1 cellular context compared by ENCODE assay signal in the genomic region with DNA sequence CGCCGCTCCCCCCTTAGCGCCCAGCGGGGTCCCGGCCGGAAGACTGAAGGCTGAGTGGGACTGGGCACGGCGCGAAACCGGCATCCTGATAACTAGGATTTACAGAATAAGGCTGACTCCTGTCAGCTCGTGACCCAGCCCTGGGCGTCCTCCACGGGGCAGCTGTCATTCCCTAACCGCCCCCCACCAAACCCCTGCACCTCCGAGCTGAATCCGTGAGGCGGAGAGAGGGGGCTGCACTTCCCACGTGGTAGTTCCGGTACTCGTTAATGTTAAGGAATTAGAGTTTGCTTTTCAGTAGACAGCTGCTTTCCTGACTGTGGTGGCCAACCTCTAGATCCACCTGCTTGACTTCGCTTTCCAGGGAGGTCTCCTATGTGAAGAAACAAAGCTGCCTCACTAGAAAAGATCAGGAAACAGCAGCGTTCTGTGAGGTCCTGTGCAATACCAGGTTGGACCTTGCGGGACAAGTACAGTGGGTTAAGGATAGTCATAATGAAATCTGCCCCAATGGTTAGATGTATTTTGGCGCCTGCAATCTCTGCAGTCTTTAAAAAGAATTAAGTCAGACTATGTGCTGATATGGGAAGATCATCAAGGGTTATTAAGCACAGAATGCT.
TF ChIP-seq lines count a peak whose summit lies in the region.

No MANE protein-coding gene starts in this region.

TF ChIP-seq in HepG2, 621 proteins besides CTCF, POLR2A, EP300 and RAD21 (continued from another document and continues in another):
- no peak for TF ChIP-seq PRDM15 (CRISPR knock-in tag; IDR thresholded peaks at IDR 0.05)
- no peak for TF ChIP-seq ZSCAN9 (CRISPR knock-in tag; IDR thresholded peaks at IDR 0.05; ENCODE audit: borderline replicate concordance)
- no peak for TF ChIP-seq RCOR2 (CRISPR knock-in tag; IDR thresholded peaks at IDR 0.05)
- TF ChIP-seq XRCC5 (optimal IDR thresholded peaks at IDR 0.05; ENCODE audit: low read length): no peak
- no peak; the same call in 1 of the 2 replicates for TF ChIP-seq ETV6 (CRISPR knock-in tag; conservative IDR thresholded peaks at IDR 0.05)
- TF ChIP-seq HNF1B (CRISPR knock-in tag; IDR thresholded peaks at IDR 0.05): no peak; the same call in 1 of the 2 replicates
- TF ChIP-seq ZNF776 (CRISPR knock-in tag; IDR thresholded peaks at IDR 0.05): no peak
- no peak for TF ChIP-seq GATAD1 (CRISPR knock-in tag; IDR thresholded peaks at IDR 0.05)
- TF ChIP-seq FOSL2 (CRISPR knock-in tag; IDR thresholded peaks at IDR 0.05): no peak; the same call in 1 of the 2 replicates
- TF ChIP-seq KMT2A (CRISPR knock-in tag; IDR thresholded peaks at IDR 0.05): no peak
- TF ChIP-seq CREBL2 (CRISPR knock-in tag; IDR thresholded peaks at IDR 0.05; ENCODE audit: borderline replicate concordance): no peak
- TF ChIP-seq JUN (CRISPR knock-in tag; IDR thresholded peaks at IDR 0.05): no peak
- TF ChIP-seq REST (IDR thresholded peaks at IDR 0.05; ENCODE audit: borderline replicate concordance in 1 of 2, low read depth in 1 of 2, low read length in 2 of 2): no peak
- TF ChIP-seq TBP (CRISPR knock-in tag; IDR thresholded peaks at IDR 0.05): no peak
- TF ChIP-seq, protein P1, sequence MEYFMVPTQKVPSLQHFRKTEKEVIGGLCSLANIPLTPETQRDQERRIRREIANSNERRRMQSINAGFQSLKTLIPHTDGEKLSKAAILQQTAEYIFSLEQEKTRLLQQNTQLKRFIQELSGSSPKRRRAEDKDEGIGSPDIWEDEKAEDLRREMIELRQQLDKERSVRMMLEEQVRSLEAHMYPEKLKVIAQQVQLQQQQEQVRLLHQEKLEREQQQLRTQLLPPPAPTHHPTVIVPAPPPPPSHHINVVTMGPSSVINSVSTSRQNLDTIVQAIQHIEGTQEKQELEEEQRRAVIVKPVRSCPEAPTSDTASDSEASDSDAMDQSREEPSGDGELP (IDR thresholded peaks at IDR 0.05; ENCODE audit: borderline replicate concordance, low read depth): 0 out of 2 replicates have a peak, but pooled peaks have one; percentile 20
- TF ChIP-seq ZNF761 (CRISPR knock-in tag; conservative IDR thresholded peaks at IDR 0.05): no peak
- TF ChIP-seq KAT7 (CRISPR knock-in tag; IDR thresholded peaks at IDR 0.05; ENCODE audit: borderline replicate concordance): no peak
- TF ChIP-seq ZNF879 (CRISPR knock-in tag; IDR thresholded peaks at IDR 0.05): no peak; the same call in 1 of the 2 replicates
- TF ChIP-seq NBN (conservative IDR thresholded peaks at IDR 0.05): no peak
- no peak; the same call in 1 of the 2 replicates for TF ChIP-seq ZMAT3 (CRISPR knock-in tag; conservative IDR thresholded peaks at IDR 0.05)
- no peak for TF ChIP-seq HMGA1 (CRISPR knock-in tag; conservative IDR thresholded peaks at IDR 0.05)
- no peak for TF ChIP-seq MAZ (IDR thresholded peaks at IDR 0.05; ENCODE audit: borderline replicate concordance, low read depth, low read length)
- TF ChIP-seq MAZ (CRISPR knock-in tag; IDR thresholded peaks at IDR 0.05; ENCODE audit: low read depth): no peak
- no peak for TF ChIP-seq NFIC (IDR thresholded peaks at IDR 0.05; ENCODE audit: low read length)
- TF ChIP-seq ZNF773 (CRISPR knock-in tag; IDR thresholded peaks at IDR 0.05; ENCODE audit: borderline replicate concordance): no peak
- no peak; the same call in 1 of the 2 replicates for TF ChIP-seq HDAC1 (CRISPR knock-in tag; IDR thresholded peaks at IDR 0.05)
- TF ChIP-seq, protein P2, sequence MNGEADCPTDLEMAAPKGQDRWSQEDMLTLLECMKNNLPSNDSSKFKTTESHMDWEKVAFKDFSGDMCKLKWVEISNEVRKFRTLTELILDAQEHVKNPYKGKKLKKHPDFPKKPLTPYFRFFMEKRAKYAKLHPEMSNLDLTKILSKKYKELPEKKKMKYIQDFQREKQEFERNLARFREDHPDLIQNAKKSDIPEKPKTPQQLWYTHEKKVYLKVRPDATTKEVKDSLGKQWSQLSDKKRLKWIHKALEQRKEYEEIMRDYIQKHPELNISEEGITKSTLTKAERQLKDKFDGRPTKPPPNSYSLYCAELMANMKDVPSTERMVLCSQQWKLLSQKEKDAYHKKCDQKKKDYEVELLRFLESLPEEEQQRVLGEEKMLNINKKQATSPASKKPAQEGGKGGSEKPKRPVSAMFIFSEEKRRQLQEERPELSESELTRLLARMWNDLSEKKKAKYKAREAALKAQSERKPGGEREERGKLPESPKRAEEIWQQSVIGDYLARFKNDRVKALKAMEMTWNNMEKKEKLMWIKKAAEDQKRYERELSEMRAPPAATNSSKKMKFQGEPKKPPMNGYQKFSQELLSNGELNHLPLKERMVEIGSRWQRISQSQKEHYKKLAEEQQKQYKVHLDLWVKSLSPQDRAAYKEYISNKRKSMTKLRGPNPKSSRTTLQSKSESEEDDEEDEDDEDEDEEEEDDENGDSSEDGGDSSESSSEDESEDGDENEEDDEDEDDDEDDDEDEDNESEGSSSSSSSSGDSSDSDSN (CRISPR knock-in tag; IDR thresholded peaks at IDR 0.05): no peak
- TF ChIP-seq MEIS2 (CRISPR knock-in tag; IDR thresholded peaks at IDR 0.05): no peak
- no peak for TF ChIP-seq BRCA1 (CRISPR knock-in tag; IDR thresholded peaks at IDR 0.05)
- no peak for TF ChIP-seq SMARCE1 (IDR thresholded peaks at IDR 0.05; ENCODE audit: borderline replicate concordance)
- no peak for TF ChIP-seq HOMEZ (CRISPR knock-in tag; IDR thresholded peaks at IDR 0.05; ENCODE audit: low read depth)
- TF ChIP-seq, protein P3, sequence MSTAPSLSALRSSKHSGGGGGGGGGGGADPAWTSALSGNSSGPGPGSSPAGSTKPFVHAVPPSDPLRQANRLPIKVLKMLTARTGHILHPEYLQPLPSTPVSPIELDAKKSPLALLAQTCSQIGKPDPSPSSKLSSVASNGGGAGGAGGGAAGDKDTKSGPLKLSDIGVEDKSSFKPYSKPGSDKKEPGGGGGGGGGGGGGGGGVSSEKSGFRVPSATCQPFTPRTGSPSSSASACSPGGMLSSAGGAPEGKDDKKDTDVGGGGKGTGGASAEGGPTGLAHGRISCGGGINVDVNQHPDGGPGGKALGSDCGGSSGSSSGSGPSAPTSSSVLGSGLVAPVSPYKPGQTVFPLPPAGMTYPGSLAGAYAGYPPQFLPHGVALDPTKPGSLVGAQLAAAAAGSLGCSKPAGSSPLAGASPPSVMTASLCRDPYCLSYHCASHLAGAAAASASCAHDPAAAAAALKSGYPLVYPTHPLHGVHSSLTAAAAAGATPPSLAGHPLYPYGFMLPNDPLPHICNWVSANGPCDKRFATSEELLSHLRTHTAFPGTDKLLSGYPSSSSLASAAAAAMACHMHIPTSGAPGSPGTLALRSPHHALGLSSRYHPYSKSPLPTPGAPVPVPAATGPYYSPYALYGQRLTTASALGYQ (CRISPR knock-in tag; IDR thresholded peaks at IDR 0.05): no peak
- TF ChIP-seq EED (CRISPR knock-in tag; IDR thresholded peaks at IDR 0.05): no peak
- TF ChIP-seq, protein P4, sequence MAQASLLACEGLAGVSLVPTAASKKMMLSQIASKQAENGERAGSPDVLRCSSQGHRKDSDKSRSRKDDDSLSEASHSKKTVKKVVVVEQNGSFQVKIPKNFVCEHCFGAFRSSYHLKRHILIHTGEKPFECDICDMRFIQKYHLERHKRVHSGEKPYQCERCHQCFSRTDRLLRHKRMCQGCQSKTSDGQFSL (CRISPR knock-in tag; IDR thresholded peaks at IDR 0.05): no peak; the same call in 1 of the 2 replicates
- no peak for TF ChIP-seq TMF1 (CRISPR knock-in tag; IDR thresholded peaks at IDR 0.05; ENCODE audit: low read depth)
- TF ChIP-seq FUBP1 (CRISPR knock-in tag; IDR thresholded peaks at IDR 0.05; ENCODE audit: borderline replicate concordance): no peak
- no peak for TF ChIP-seq GATA4 (IDR thresholded peaks at IDR 0.05; ENCODE audit: borderline replicate concordance, low read depth)
- TF ChIP-seq ZNF766 (CRISPR knock-in tag; IDR thresholded peaks at IDR 0.05; ENCODE audit: borderline replicate concordance): peak; percentile 19; the same call in 1 of the 2 replicates
